In the genomic region with DNA sequence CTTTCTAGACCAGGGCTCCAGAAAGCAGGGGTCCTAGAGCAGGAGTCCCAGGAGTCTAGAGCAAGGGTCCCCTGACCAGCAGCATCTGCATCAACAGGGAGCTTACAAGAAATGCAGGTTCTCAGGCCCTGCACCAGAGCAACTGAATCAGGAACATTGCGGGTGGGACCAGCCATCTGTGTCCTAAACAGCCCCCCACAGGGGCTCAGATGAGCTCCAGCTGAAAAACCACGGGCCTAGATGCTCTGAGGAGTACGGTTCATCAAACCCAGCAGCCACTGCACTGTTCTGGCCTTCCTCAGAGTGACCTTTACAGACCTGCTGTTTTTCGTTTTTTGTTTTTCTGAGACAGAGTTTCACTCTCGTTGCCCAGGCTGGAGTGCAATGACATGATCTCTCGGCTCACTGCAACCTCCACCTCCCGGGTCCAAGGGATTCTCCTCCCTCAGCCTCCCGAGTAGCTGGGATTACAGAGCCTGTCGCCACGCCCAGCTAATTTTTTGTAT, we compare ENCODE assay signal across 33 cellular contexts.
"Had no signal": no experiment of that assay in that cellular context is flagged by ENCODE, and none has a peak within 500 bp of the region (broad histone marks: within the 10 kb centered on the region; RNA-seq: fewer than 3 reads in every experiment).

No MANE protein-coding gene starts in this region.

- H3K4me3 ChIP-seq: Peyer's patch had no signal

- H3K27ac Mint-ChIP-seq: activated B cell treated with CpG ODN at 0.5 μM for 24 hours; activated CD4-positive, alpha-beta memory T cell treated with anti-CD3 and anti-CD28 coated beads for 36 hours; activated naive CD4-positive, alpha-beta T cell treated with anti-CD3 and anti-CD28 coated beads, Interleukin-2, amount 10 ng/mL, durations not matched to agents 7 days and 5 days; activated naive CD8-positive, alpha-beta T cell treated with anti-CD3 and anti-CD28 coated beads for 36 hours; activated T-helper 1 cell treated with anti-CD3 and anti-CD28 coated beads, Interleukin-12 subunit alpha, Interleukin-12 subunit beta, Interleukin-2, Interleukin-4 antibody, amounts not matched to agents 30 ng/mL and 10 ng/mL and 1 ng/mL, durations not matched to agents 14 hours and 24 hours and 36 hours had no signal

- H3K9ac ChIP-seq: KMS-11 had no signal

- DNase-seq: activated B cell treated with CpG ODN at 0.5 μM for 24 hours; activated CD4-positive, alpha-beta memory T cell treated with anti-CD3 and anti-CD28 coated beads for 36 hours; activated CD4-positive, alpha-beta T cell treated with anti-CD3 and anti-CD28 coated beads for 4 hours; activated CD4-positive, alpha-beta T cell treated with anti-CD3 and anti-CD28 coated beads, Interleukin-2, amount 50 U/mL, for 1 hour; activated CD4-positive, CD25-positive, alpha-beta regulatory T cell treated with anti-CD3 and anti-CD28 coated beads, Interleukin-2, amount 50 U/mL, for 72 hours; activated CD8-positive, alpha-beta memory T cell treated with anti-CD3 and anti-CD28 coated beads, Interleukin-2, amount 50 U/mL, for 4 hours; activated gamma-delta T cell treated with Interleukin-2 at 50 U/mL for 16 hours; activated naive CD4-positive, alpha-beta T cell treated with anti-CD3 and anti-CD28 coated beads, Interleukin-2, amount 10 ng/mL, durations not matched to agents 7 days and 5 days; activated naive CD8-positive, alpha-beta T cell treated with anti-CD3 and anti-CD28 coated beads for 36 hours; activated T-cell treated with anti-CD3 and anti-CD28 coated beads for 4 hours; activated T-cell treated with anti-CD3 and anti-CD28 coated beads, Interleukin-2, amount 50 U/mL, for 4 hours; amniotic stem cell; brain microvascular endothelial cell; central memory CD4-positive, alpha-beta T cell; MM.1S; MV-4-11; NCI-H1092; NCI-H146; NCI-H187; NCI-H2107; NCI-H2171; NCI-H69; NCI-H82; Peyer's patch; Right ventricle myocardium superior; RPMI8226; SW 1271; T-helper 1 cell; T-helper 2 cell; T-helper 9 cell had no signal

- ATAC-seq: activated T-cell treated with anti-CD3 and anti-CD28 coated beads, Interleukin-2, amount 50 U/mL, for 4 hours had no signal

- H3K9me3 ChIP-seq: Peyer's patch had no signal

- H3K4me2 ChIP-seq: KMS-11 had no signal

- H3K27me3 ChIP-seq: brain microvascular endothelial cell, Peyer's patch had no signal

- H3K36me3 ChIP-seq: brain microvascular endothelial cell, Peyer's patch had no signal

- H3K9me3 Mint-ChIP-seq: activated B cell treated with CpG ODN at 0.5 μM for 24 hours; activated CD4-positive, alpha-beta memory T cell treated with anti-CD3 and anti-CD28 coated beads for 36 hours; activated naive CD4-positive, alpha-beta T cell treated with anti-CD3 and anti-CD28 coated beads, Interleukin-2, amount 10 ng/mL, durations not matched to agents 7 days and 5 days; activated naive CD8-positive, alpha-beta T cell treated with anti-CD3 and anti-CD28 coated beads for 36 hours; activated T-cell treated with anti-CD3 and anti-CD28 coated beads, Interleukin-2, amount 50 U/mL, for 4 hours; activated T-helper 1 cell treated with anti-CD3 and anti-CD28 coated beads, Interleukin-12 subunit alpha, Interleukin-12 subunit beta, Interleukin-2, Interleukin-4 antibody, amounts not matched to agents 30 ng/mL and 10 ng/mL and 1 ng/mL, durations not matched to agents 14 hours and 24 hours and 36 hours had no signal

- H3K36me3 Mint-ChIP-seq: activated CD4-positive, alpha-beta memory T cell treated with anti-CD3 and anti-CD28 coated beads for 36 hours; activated naive CD4-positive, alpha-beta T cell treated with anti-CD3 and anti-CD28 coated beads, Interleukin-2, amount 10 ng/mL, durations not matched to agents 7 days and 5 days; activated naive CD8-positive, alpha-beta T cell treated with anti-CD3 and anti-CD28 coated beads for 36 hours had no signal

- H3K27ac ChIP-seq: brain microvascular endothelial cell, KMS-11, Peyer's patch, VCaP had no signal
